11 cellular contexts compared by ENCODE assay signal in the genomic region with DNA sequence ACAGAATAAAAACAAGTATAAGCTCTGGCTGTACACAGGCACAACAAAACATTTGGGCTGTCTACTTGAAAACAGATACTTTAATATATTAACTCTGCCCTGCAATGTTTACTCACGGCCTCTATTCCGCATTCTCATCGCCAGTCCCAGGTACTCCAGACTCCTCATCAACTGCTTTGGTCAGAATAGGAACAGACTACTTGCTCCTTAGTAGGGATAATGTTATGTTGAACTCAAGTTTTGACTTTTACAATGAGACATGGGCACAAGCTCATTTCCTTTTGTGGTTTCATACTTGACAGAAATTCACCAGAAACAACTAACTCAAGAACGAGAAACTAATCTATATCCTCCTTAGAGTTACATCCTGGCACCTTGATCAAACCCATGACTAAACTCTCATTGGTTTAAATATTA.
DNase-seq lines count a peak whose midpoint lies in the region; ATAC-seq and TF ChIP-seq lines count a peak whose summit lies in the region.
"Had no signal": no experiment of that assay in that cellular context is flagged by ENCODE, and none has a peak within 500 bp of the region (broad histone marks: within the 10 kb centered on the region; RNA-seq: fewer than 3 reads in every experiment).

No MANE protein-coding gene starts in this region.

- H3K4me3 Mint-ChIP-seq in activated CD8-positive, alpha-beta memory T cell treated with anti-CD3 and anti-CD28 coated beads, Interleukin-2, amount 10 ng/mL, durations not matched to agents 7 days and 5 days, result peak overlapping the region; percentile 88

- H3K36me3 ChIP-seq in OCI-LY7 (ENCODE audit: insufficient read depth, low read length), result peaks cover 42% of the 10 kb centered on the region; the same call in 1 of the 2 replicates

- H4K20me1 ChIP-seq in OCI-LY7 (ENCODE audit: insufficient read depth, low read length), result no peaks in the 10 kb centered on the region

- peaks cover 38% of the 10 kb centered on the region for H3K36me3 Mint-ChIP-seq in activated CD8-positive, alpha-beta memory T cell treated with anti-CD3 and anti-CD28 coated beads, Interleukin-2, amount 10 ng/mL, durations not matched to agents 7 days and 5 days

- H3K27me3 Mint-ChIP-seq in activated CD8-positive, alpha-beta memory T cell treated with anti-CD3 and anti-CD28 coated beads, Interleukin-2, amount 10 ng/mL, durations not matched to agents 7 days and 5 days, result no peaks in the 10 kb centered on the region

- H3K4me2 ChIP-seq in OCI-LY7 (ENCODE audit: low read length), result peak overlapping the region; percentile 73

- H3K9me3 ChIP-seq in OCI-LY7 (ENCODE audit: low read length), result no peaks in the 10 kb centered on the region

- peaks cover 11% of the 10 kb centered on the region; the same call in 1 of the 2 replicates for H3K79me2 ChIP-seq in OCI-LY7 (ENCODE audit: insufficient read depth, low read depth, low read length)
- H3K79me2 ChIP-seq: parathyroid adenoma had no signal

- H3K27ac ChIP-seq in OCI-LY7 (ENCODE audit: low read depth, low read length, poor library complexity, severe bottlenecking), result peak overlapping the region; percentile 83
- H3K27ac ChIP-seq: parathyroid adenoma, VCaP had no signal

- H3K9me2 ChIP-seq in OCI-LY7 (ENCODE audit: insufficient read depth, low read length), result no peaks in the 10 kb centered on the region

- no peaks in the 10 kb centered on the region for H3K9me3 Mint-ChIP-seq in activated CD8-positive, alpha-beta memory T cell treated with anti-CD3 and anti-CD28 coated beads, Interleukin-2, amount 10 ng/mL, durations not matched to agents 7 days and 5 days (ENCODE audit: low read depth)

- POLR2A ChIA-PET in OCI-LY7 (lab: Charles Lee), result interaction anchor here (0.6 to 5.4 kb wide), 24 partner anchors 9 to 811 kb away, joined by 3 to 70 read pairs (median 4); no protein-coding TSS in a partner anchor

- CTCF ChIA-PET in activated CD8-positive, alpha-beta memory T cell treated with anti-CD3 and anti-CD28 coated beads, Interleukin-2, amount 10 ng/mL, durations not matched to agents 7 days and 5 days (lab: Charles Lee), result interaction anchor here (0.9 to 2.1 kb wide), 4 partner anchors 9 to 15 kb away, joined by 3 to 7 read pairs (median 6); no protein-coding TSS in a partner anchor
- CTCF ChIA-PET in OCI-LY7 (lab: Charles Lee; ENCODE audit: unreplicated experiment), result interaction anchor here (1.0 kb wide), 1 partner anchor 20 kb away, joined by 4 read pairs; no protein-coding TSS in a partner anchor

- no TSS peak for BruUV-seq in OCI-LY7 (replicated peaks; lab: Mats Ljungman, UMichigan)

- H2AFZ ChIP-seq in OCI-LY7 (ENCODE audit: low read length), result peak overlapping the region; percentile 90
- H2AFZ ChIP-seq: parathyroid adenoma had no signal

- no peak for TF ChIP-seq CTCF in OCI-LY7 (conservative IDR thresholded peaks at IDR 0.05; ENCODE audit: low read length)

- DNase-seq in activated CD8-positive, alpha-beta memory T cell treated with anti-CD3 and anti-CD28 coated beads, Interleukin-2, amount 10 ng/mL, durations not matched to agents 7 days and 5 days, result peak; percentile 44
- DNase-seq in activated CD8-positive, alpha-beta memory T cell treated with anti-CD3 and anti-CD28 coated beads, Interleukin-2, amount 50 U/mL, for 48 hours, result no peak
- peak; percentile 61 for DNase-seq in OCI-LY7 (ENCODE audit: low spot score)
- no peak for DNase-seq in stimulated activated naive CD8-positive, alpha-beta T cell treated with anti-CD3 and anti-CD28 coated beads, Interleukin-15, Interleukin-2, amounts not matched to agents 100 U/mL and 50 U/mL, for 24 hours
- DNase-seq in cerebellar cortex (ENCODE audit: low spot score), result no peak
- DNase-seq in T-helper 9 cell, result no peak
- no peak for DNase-seq in SIG-M5 (lab: John Stamatoyannopoulos, UW)
- DNase-seq: erythroblast had no signal

- peaks cover 45% of the 10 kb centered on the region for H3K4me1 ChIP-seq in OCI-LY7 (ENCODE audit: insufficient read depth, low read length, poor library complexity, severe bottlenecking)
- H3K4me1 ChIP-seq: parathyroid adenoma had no signal

- peak; percentile 67 for ATAC-seq in activated CD8-positive, alpha-beta memory T cell treated with anti-CD3 and anti-CD28 coated beads, Interleukin-2, amount 10 ng/mL, durations not matched to agents 7 days and 5 days
- ATAC-seq in HG02884 (IDR thresholded peaks at IDR 0.05; ENCODE audit: unreplicated experiment), result peak; percentile 83
- ATAC-seq in stimulated activated naive CD8-positive, alpha-beta T cell treated with anti-CD3 and anti-CD28 coated beads, Interleukin-15, Interleukin-2, amounts not matched to agents 100 U/mL and 50 U/mL, for 24 hours, result peak; percentile 56

- peaks cover 54% of the 10 kb centered on the region for H3K4me1 Mint-ChIP-seq in activated CD8-positive, alpha-beta memory T cell treated with anti-CD3 and anti-CD28 coated beads, Interleukin-2, amount 10 ng/mL, durations not matched to agents 7 days and 5 days

- peak overlapping the region; percentile 100 for H3K27ac Mint-ChIP-seq in activated CD8-positive, alpha-beta memory T cell treated with anti-CD3 and anti-CD28 coated beads, Interleukin-2, amount 10 ng/mL, durations not matched to agents 7 days and 5 days

- H3K4me3 ChIP-seq in OCI-LY7 (ENCODE audit: low read depth, low read length, poor library complexity, severe bottlenecking), result peak overlapping the region; percentile 63

- intact Hi-C loops in OCI-LY7 (cut with micrococcal nuclease; ENCODE audit: unreplicated experiment), result loop anchor here (2.0 kb wide), 1 partner anchor 114 kb away; no protein-coding TSS in a partner anchor

Comparison
In these comparisons a context has a peak if more than half of its experiments do, and no peak if none do; other contexts are left out.
1. DNase-seq: peak in activated CD8-positive, alpha-beta memory T cell treated with anti-CD3 and anti-CD28 coated beads, Interleukin-2, amount 10 ng/mL, durations not matched to agents 7 days and 5 days (single experiment) and OCI-LY7 (single experiment); none in activated CD8-positive, alpha-beta memory T cell treated with anti-CD3 and anti-CD28 coated beads, Interleukin-2, amount 50 U/mL, for 48 hours (single experiment), stimulated activated naive CD8-positive, alpha-beta T cell treated with anti-CD3 and anti-CD28 coated beads, Interleukin-15, Interleukin-2, amounts not matched to agents 100 U/mL and 50 U/mL, for 24 hours (single experiment), cerebellar cortex (single experiment), T-helper 9 cell (single experiment) and SIG-M5 (single experiment).
2. Peak in every context shown above with its lines, with median percentiles within 50 percentile points of each other: ATAC-seq.